12 cellular contexts compared by ENCODE assay signal in the genomic region with DNA sequence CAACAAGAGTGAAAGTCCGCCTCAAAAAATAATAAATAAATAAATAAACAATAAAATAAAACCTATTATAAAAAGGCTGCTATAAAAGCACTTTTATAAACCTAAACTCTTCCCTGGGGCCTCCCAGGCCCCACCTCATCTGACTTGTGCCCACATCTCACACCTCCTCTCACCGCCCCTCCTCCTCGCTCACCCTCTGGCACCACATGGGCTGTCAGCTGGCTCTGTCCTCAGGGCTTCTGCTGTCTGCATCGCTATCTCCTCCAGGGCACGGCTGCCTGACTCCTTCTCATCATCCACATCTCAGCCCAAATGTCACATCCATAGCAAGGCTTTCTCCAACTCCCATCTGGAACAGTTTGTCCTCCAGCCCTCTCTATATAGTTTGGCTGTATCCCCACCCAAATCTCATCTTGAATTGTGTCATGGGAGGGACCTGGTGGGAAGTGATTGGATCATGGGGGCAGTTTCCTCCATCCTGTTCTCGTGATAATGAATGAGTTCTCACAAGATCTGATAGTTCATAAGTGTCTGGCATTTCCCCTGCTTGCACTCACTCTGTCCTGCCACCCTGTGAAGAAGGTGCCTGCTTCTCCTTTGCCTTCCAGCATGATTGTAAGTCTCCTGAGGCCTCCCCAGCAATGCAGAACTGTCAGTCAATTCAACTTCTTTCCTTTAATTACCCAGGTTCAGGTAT.
"Had no signal": no experiment of that assay in that cellular context is flagged by ENCODE, and none has a peak within 500 bp of the region (broad histone marks: within the 10 kb centered on the region; RNA-seq: fewer than 3 reads in every experiment).

No MANE protein-coding gene starts in this region.

- H3K36me3 Mint-ChIP-seq: activated naive CD8-positive, alpha-beta T cell treated with anti-CD3 and anti-CD28 coated beads, Interleukin-2, amount 10 ng/mL, durations not matched to agents 7 days and 5 days; immature natural killer cell had no signal

- ATAC-seq: activated T-cell treated with anti-CD3 and anti-CD28 coated beads, Interleukin-2, amount 50 U/mL, for 4 hours; mucosa of descending colon had no signal

- H3K4me1 ChIP-seq: tibial artery had no signal

- H3K9me3 Mint-ChIP-seq: activated naive CD8-positive, alpha-beta T cell treated with anti-CD3 and anti-CD28 coated beads, Interleukin-2, amount 10 ng/mL, durations not matched to agents 7 days and 5 days; activated T-cell treated with anti-CD3 and anti-CD28 coated beads, Interleukin-2, amount 50 U/mL, for 4 hours; immature natural killer cell had no signal

- H3K27me3 ChIP-seq: dorsolateral prefrontal cortex, esophagus muscularis mucosa, ovary, tibial artery had no signal

- H3K27ac ChIP-seq: dorsolateral prefrontal cortex, esophagus muscularis mucosa, ovary, skin epidermis, tibial artery had no signal

- H3K36me3 ChIP-seq: esophagus muscularis mucosa, ovary, tibial artery had no signal

- H3K27ac Mint-ChIP-seq: activated naive CD8-positive, alpha-beta T cell treated with anti-CD3 and anti-CD28 coated beads, Interleukin-2, amount 10 ng/mL, durations not matched to agents 7 days and 5 days had no signal

- H3K4me3 Mint-ChIP-seq: activated naive CD8-positive, alpha-beta T cell treated with anti-CD3 and anti-CD28 coated beads, Interleukin-2, amount 10 ng/mL, durations not matched to agents 7 days and 5 days; activated T-cell treated with anti-CD3 and anti-CD28 coated beads, Interleukin-2, amount 50 U/mL, for 4 hours; immature natural killer cell had no signal

- DNase-seq: activated gamma-delta T cell; activated naive CD8-positive, alpha-beta T cell treated with anti-CD3 and anti-CD28 coated beads, Interleukin-2, amount 10 ng/mL, durations not matched to agents 7 days and 5 days; activated T-cell treated with anti-CD3 and anti-CD28 coated beads, Interleukin-2, amount 50 U/mL, for 4 hours; aorta; dorsolateral prefrontal cortex; mucosa of descending colon; ovary; T-helper 2 cell; tibial artery had no signal

- H3K4me3 ChIP-seq: dorsolateral prefrontal cortex, esophagus muscularis mucosa, mucosa of descending colon, ovary, skin epidermis, tibial artery had no signal

- H3K9me3 ChIP-seq: mucosa of descending colon, ovary, tibial artery had no signal
